Comparison of ENCODE assay signal across 1 cellular context in genomic region chr2:175203621-175204496, GRCh38.
TF ChIP-seq lines count a peak whose summit lies in the region.

No MANE protein-coding gene starts in this region.

TF ChIP-seq in HepG2, 621 proteins besides CTCF, POLR2A, EP300 and RAD21:
- no peak for TF ChIP-seq CBX5 (CRISPR knock-in tag; IDR thresholded peaks at IDR 0.05; ENCODE audit: borderline replicate concordance)
- TF ChIP-seq TEAD3 (CRISPR knock-in tag; optimal IDR thresholded peaks at IDR 0.05; ENCODE audit: borderline replicate concordance), result peak; percentile 82
- TF ChIP-seq ZNF503 (CRISPR knock-in tag; IDR thresholded peaks at IDR 0.05), result peak; percentile 32; the same call in 1 of the 2 replicates
- TF ChIP-seq, protein P1, sequence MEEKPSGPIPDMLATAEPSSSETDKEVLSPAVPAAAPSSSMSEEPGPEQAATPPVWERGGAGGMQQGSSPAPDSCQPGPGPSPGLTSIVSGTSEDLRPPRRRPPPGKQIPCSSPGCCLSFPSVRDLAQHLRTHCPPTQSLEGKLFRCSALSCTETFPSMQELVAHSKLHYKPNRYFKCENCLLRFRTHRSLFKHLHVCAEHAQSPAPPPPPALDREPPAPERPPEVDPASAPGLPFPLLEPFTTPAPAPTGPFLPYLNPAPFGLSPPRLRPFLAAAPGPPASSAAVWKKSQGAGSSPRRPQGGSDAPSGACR (CRISPR knock-in tag; IDR thresholded peaks at IDR 0.05), result no peak
- no peak for TF ChIP-seq ZNF839 (CRISPR knock-in tag; IDR thresholded peaks at IDR 0.05; ENCODE audit: borderline replicate concordance)
- TF ChIP-seq, protein P2, sequence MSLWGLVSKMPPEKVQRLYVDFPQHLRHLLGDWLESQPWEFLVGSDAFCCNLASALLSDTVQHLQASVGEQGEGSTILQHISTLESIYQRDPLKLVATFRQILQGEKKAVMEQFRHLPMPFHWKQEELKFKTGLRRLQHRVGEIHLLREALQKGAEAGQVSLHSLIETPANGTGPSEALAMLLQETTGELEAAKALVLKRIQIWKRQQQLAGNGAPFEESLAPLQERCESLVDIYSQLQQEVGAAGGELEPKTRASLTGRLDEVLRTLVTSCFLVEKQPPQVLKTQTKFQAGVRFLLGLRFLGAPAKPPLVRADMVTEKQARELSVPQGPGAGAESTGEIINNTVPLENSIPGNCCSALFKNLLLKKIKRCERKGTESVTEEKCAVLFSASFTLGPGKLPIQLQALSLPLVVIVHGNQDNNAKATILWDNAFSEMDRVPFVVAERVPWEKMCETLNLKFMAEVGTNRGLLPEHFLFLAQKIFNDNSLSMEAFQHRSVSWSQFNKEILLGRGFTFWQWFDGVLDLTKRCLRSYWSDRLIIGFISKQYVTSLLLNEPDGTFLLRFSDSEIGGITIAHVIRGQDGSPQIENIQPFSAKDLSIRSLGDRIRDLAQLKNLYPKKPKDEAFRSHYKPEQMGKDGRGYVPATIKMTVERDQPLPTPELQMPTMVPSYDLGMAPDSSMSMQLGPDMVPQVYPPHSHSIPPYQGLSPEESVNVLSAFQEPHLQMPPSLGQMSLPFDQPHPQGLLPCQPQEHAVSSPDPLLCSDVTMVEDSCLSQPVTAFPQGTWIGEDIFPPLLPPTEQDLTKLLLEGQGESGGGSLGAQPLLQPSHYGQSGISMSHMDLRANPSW (CRISPR knock-in tag; IDR thresholded peaks at IDR 0.05; ENCODE audit: borderline replicate concordance), result 0 out of 2 replicates have a peak, but pooled peaks have one; percentile 23
- no peak for TF ChIP-seq ZNF710 (CRISPR knock-in tag; IDR thresholded peaks at IDR 0.05; ENCODE audit: borderline replicate concordance)
- TF ChIP-seq ZMYM4 (CRISPR knock-in tag; IDR thresholded peaks at IDR 0.05), result 0 out of 2 replicates have a peak, but pooled peaks have one; percentile 21
- TF ChIP-seq ZNF501 (CRISPR knock-in tag; IDR thresholded peaks at IDR 0.05), result peak; percentile 59; the same call in 1 of the 2 replicates
- no peak for TF ChIP-seq FOXK2 (IDR thresholded peaks at IDR 0.05)
- no peak for TF ChIP-seq PLSCR1 (CRISPR knock-in tag; IDR thresholded peaks at IDR 0.05; ENCODE audit: borderline replicate concordance)
- TF ChIP-seq GLI4 (CRISPR knock-in tag; IDR thresholded peaks at IDR 0.05; ENCODE audit: borderline replicate concordance), result no peak
- no peak for TF ChIP-seq ZNF7 (CRISPR knock-in tag; IDR thresholded peaks at IDR 0.05)
- 0 out of 2 replicates have a peak, but pooled peaks have one; percentile 22 for TF ChIP-seq ARID5B (CRISPR knock-in tag; IDR thresholded peaks at IDR 0.05)
- TF ChIP-seq GATAD2A (CRISPR knock-in tag; IDR thresholded peaks at IDR 0.05), result 0 out of 2 replicates have a peak, but pooled peaks have one; percentile 17
- TF ChIP-seq, protein P3, sequence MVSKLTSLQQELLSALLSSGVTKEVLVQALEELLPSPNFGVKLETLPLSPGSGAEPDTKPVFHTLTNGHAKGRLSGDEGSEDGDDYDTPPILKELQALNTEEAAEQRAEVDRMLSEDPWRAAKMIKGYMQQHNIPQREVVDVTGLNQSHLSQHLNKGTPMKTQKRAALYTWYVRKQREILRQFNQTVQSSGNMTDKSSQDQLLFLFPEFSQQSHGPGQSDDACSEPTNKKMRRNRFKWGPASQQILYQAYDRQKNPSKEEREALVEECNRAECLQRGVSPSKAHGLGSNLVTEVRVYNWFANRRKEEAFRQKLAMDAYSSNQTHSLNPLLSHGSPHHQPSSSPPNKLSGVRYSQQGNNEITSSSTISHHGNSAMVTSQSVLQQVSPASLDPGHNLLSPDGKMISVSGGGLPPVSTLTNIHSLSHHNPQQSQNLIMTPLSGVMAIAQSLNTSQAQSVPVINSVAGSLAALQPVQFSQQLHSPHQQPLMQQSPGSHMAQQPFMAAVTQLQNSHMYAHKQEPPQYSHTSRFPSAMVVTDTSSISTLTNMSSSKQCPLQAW (CRISPR knock-in tag; IDR thresholded peaks at IDR 0.05), result 0 out of 2 replicates have a peak, but pooled peaks have one; percentile 19
- no peak for TF ChIP-seq RAD51 (IDR thresholded peaks at IDR 0.05; ENCODE audit: borderline replicate concordance)
- no peak for TF ChIP-seq RXRA (CRISPR knock-in tag; IDR thresholded peaks at IDR 0.05)
- TF ChIP-seq BHLHE40 (IDR thresholded peaks at IDR 0.05; ENCODE audit: low read length), result no peak
- TF ChIP-seq, protein P4, sequence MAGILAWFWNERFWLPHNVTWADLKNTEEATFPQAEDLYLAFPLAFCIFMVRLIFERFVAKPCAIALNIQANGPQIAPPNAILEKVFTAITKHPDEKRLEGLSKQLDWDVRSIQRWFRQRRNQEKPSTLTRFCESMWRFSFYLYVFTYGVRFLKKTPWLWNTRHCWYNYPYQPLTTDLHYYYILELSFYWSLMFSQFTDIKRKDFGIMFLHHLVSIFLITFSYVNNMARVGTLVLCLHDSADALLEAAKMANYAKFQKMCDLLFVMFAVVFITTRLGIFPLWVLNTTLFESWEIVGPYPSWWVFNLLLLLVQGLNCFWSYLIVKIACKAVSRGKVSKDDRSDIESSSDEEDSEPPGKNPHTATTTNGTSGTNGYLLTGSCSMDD (CRISPR knock-in tag; IDR thresholded peaks at IDR 0.05), result no peak
- TF ChIP-seq GRHL1 (CRISPR knock-in tag; conservative IDR thresholded peaks at IDR 0.05), result no peak
- no peak for TF ChIP-seq DPF2 (CRISPR knock-in tag; IDR thresholded peaks at IDR 0.05; ENCODE audit: borderline replicate concordance, low read depth)
- TF ChIP-seq, protein P5, sequence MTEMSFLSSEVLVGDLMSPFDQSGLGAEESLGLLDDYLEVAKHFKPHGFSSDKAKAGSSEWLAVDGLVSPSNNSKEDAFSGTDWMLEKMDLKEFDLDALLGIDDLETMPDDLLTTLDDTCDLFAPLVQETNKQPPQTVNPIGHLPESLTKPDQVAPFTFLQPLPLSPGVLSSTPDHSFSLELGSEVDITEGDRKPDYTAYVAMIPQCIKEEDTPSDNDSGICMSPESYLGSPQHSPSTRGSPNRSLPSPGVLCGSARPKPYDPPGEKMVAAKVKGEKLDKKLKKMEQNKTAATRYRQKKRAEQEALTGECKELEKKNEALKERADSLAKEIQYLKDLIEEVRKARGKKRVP (CRISPR knock-in tag; IDR thresholded peaks at IDR 0.05), result peak in 1 of 2 experiments; percentile 56; a peak in 1 of 4 replicates
- peak; percentile 73 for TF ChIP-seq SMC3 (IDR thresholded peaks at IDR 0.05; ENCODE audit: low read length)
- TF ChIP-seq MAX (IDR thresholded peaks at IDR 0.05), result peak; percentile 34; the same call in 1 of the 2 replicates
- TF ChIP-seq NPAS2 (CRISPR knock-in tag; IDR thresholded peaks at IDR 0.05; ENCODE audit: borderline replicate concordance), result no peak
- no peak for TF ChIP-seq ASH2L (IDR thresholded peaks at IDR 0.05; ENCODE audit: insufficient read length, low read depth, low read length)
- TF ChIP-seq SALL1 (CRISPR knock-in tag; IDR thresholded peaks at IDR 0.05), result no peak
- TF ChIP-seq, protein P6, sequence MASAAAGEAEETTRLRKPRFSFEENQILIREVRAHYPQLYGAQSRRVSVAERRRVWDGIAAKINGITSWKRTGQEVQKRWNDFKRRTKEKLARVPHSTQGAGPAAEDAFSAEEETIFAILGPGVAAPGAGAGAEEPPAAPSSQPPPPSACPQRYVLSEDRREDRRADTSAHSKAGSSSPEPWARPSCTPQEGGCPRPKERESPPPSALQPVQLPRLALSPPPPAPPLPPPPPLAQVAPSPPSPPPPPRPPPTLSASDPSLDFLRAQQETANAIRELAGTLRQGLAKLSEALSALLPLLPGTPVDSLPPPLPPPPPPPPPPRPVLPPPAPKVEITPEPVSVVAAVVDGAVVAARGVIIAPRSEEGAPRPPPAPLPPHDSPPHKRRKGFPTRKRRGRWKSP (CRISPR knock-in tag; IDR thresholded peaks at IDR 0.05), result no peak
- TF ChIP-seq STAG1 (CRISPR knock-in tag; IDR thresholded peaks at IDR 0.05), result peak; percentile 67
- 0 out of 2 replicates have a peak, but pooled peaks have one; percentile 19 for TF ChIP-seq SOX5 (CRISPR knock-in tag; IDR thresholded peaks at IDR 0.05; ENCODE audit: borderline replicate concordance)
- no peak for TF ChIP-seq SOX6 (IDR thresholded peaks at IDR 0.05)
- TF ChIP-seq SOX6 (CRISPR knock-in tag; IDR thresholded peaks at IDR 0.05), result 0 out of 2 replicates have a peak, but pooled peaks have one; percentile 15
- TF ChIP-seq PHF5A (CRISPR knock-in tag; IDR thresholded peaks at IDR 0.05; ENCODE audit: low read depth, unreplicated experiment), result no peak
- 0 out of 2 replicates have a peak, but pooled peaks have one; percentile 17 for TF ChIP-seq ZNF354B (CRISPR knock-in tag; IDR thresholded peaks at IDR 0.05)
- TF ChIP-seq XRCC5 (optimal IDR thresholded peaks at IDR 0.05; ENCODE audit: low read length), result peak; percentile 80
